In the genomic region with DNA sequence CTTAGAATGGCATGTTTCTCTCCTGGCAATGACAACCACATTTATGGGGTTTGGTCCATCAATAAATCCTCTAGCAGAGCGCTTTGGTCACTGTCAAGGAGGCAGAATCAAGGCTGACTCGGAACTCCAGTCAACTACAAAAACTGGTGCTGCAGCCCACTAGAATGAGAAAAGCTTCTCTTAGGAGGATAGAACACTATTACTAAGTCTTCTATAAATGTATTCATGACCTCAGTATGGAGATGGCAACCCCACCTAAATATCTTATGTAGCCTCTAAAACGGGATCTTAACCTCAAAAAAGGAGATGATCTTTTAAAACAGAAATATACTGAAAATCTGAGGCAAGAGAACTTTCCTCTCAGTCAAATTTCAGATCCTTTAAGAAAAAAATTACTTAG, we compare ENCODE assay signal across 5 cellular contexts.
"Had no signal": no experiment of that assay in that cellular context is flagged by ENCODE, and none has a peak within 500 bp of the region (broad histone marks: within the 10 kb centered on the region; RNA-seq: fewer than 3 reads in every experiment).

No MANE protein-coding gene starts in this region.

- H3K27ac ChIP-seq: HL-60 had no signal

- H3K4me3 ChIP-seq: K562 had no signal

- DNase-seq: IMR-90 had no signal

- H3K27ac Mint-ChIP-seq: IgD-negative memory B cell had no signal

- H3K27me3 Mint-ChIP-seq: IgD-negative memory B cell had no signal

- H3K4me3 Mint-ChIP-seq: IgD-negative memory B cell had no signal

- ATAC-seq: HepG2, K562 had no signal
